In the genomic region with DNA sequence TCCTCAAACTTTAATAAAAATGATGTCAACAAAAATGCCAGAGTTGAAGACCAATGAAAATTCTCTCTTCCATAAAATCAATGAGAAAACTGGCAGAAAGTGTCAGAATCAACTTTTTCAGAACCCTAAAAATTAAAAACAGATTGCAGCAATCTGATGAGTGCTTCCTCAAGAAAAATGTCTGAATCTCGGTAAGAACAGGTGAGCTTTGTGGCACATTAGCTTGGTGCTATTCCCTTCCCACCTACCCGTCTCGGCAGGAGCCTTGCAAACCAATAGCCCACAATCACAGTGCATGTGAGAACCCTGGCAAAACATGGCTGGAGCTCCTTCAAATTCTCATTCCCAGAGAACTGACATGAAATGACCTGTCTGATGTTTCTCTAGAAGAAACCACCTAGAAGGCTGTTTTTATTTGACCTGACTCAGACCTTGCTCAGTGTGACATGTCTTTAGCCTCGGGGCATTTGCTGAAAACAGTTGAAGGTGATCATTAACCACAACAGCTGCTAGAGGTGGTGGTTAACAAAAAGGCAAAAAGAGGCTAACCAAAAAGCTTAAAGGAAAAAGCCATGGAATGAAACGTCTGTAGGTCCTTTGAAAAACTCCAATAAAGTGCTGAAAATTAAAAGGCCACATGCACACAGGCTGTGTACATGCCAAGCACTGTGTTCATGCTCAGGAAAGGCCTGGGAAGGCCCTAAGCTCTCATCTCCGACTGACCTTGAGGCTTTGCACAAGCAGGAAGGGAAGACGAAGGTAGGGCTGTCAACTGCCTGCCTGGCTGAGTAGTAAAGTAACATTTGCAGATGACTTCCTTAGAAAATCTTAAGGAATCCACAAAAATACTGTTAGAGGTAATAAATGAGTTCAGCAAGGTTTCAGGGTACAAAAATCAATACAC, we compare ENCODE assay signal across 15 cellular contexts.
DNase-seq lines count a peak whose midpoint lies in the region; ATAC-seq and TF ChIP-seq lines count a peak whose summit lies in the region.
"Had no signal": no experiment of that assay in that cellular context is flagged by ENCODE, and none has a peak within 500 bp of the region (broad histone marks: within the 10 kb centered on the region; RNA-seq: fewer than 3 reads in every experiment).

No MANE protein-coding gene starts in this region.

- H3K9me3 ChIP-seq in hepatocyte (ENCODE audit: low read depth): no peaks in the 10 kb centered on the region
- H3K9me3 ChIP-seq: SK-N-SH had no signal

- no peak overlapping the region for H2AFZ ChIP-seq in hepatocyte
- H2AFZ ChIP-seq: GM23248 had no signal

- H3K79me2 ChIP-seq in hepatocyte: no peaks in the 10 kb centered on the region

- H3K4me2 ChIP-seq in hepatocyte: peak overlapping the region; percentile 36
- H3K4me2 ChIP-seq: SK-N-SH had no signal

- WGBS in hepatocyte (ENCODE audit: low lambda C conversion rate, missing lambda C conversion rate): 47% methylated on average over 7 of the region's 7 CpGs

- H3K36me3 ChIP-seq in hepatocyte (replicated peaks; ENCODE audit: insufficient read depth, low read depth): no peaks in the 10 kb centered on the region

- H3K27me3 ChIP-seq in hepatocyte: no peaks in the 10 kb centered on the region

- H3K27ac ChIP-seq in hepatocyte: no peak overlapping the region
- H3K27ac ChIP-seq: GM23248 had no signal

- H3K9me2 ChIP-seq in hepatocyte (replicated peaks; ENCODE audit: insufficient read depth): no peaks in the 10 kb centered on the region
- H3K9me2 ChIP-seq: SK-N-SH had no signal

- H4K20me1 ChIP-seq in hepatocyte (ENCODE audit: insufficient read depth, poor library complexity, severe bottlenecking): no peaks in the 10 kb centered on the region

- DNase-seq in A172 (ENCODE audit: low spot score): peak; percentile 10
- peak; percentile 39 for DNase-seq in Jurkat, Clone E6-1 (ENCODE audit: low read depth, low spot score)
- DNase-seq in RPMI8226: peak; percentile 51
- DNase-seq in hepatocyte (ENCODE audit: low spot score): peak; percentile 22
- no peak for DNase-seq in globus pallidus (ENCODE audit: low spot score)
- no peak for DNase-seq in GDM1 (lab: John Stamatoyannopoulos, UW)
- DNase-seq: activated CD4-positive, alpha-beta memory T cell treated with anti-CD3 and anti-CD28 coated beads, Interleukin-2, amount 10 ng/mL, durations not matched to agents 7 days and 5 days; effector CD4-positive, alpha-beta T cell; GM23248; NCI-H345; SK-N-SH; stimulated activated naive CD8-positive, alpha-beta T cell treated with anti-CD3 and anti-CD28 coated beads, Interleukin-15, Interleukin-2, amounts not matched to agents 100 U/mL and 50 U/mL, for 24 hours had no signal

- peaks cover 7% of the 10 kb centered on the region for H3K4me1 ChIP-seq in hepatocyte (ENCODE audit: insufficient read depth)

- ATAC-seq in GM21360 (IDR thresholded peaks at IDR 0.05; ENCODE audit: unreplicated experiment) (no peak), GM18870 (IDR thresholded peaks at IDR 0.05; ENCODE audit: unreplicated experiment) (no peak)
- ATAC-seq: stimulated activated naive CD8-positive, alpha-beta T cell treated with anti-CD3 and anti-CD28 coated beads, Interleukin-15, Interleukin-2, amounts not matched to agents 100 U/mL and 50 U/mL, for 24 hours had no signal

- no peak overlapping the region for H3K4me3 ChIP-seq in Jurkat, Clone E6-1 (ENCODE audit: low read length)
- H3K4me3 ChIP-seq in hepatocyte: no peak overlapping the region
- H3K4me3 ChIP-seq: GM23248, lung had no signal

- no peak for TF ChIP-seq CTCF in hepatocyte (IDR thresholded peaks at IDR 0.05; ENCODE audit: poor library complexity)

Comparison
In these comparisons a context has a peak if more than half of its experiments do, and no peak if none do; other contexts are left out.
1. DNase-seq: peak in A172 (single experiment), Jurkat, Clone E6-1 (single experiment), RPMI8226 (single experiment) and hepatocyte (single experiment); none in globus pallidus (single experiment) and GDM1 (single experiment).